ENCODE assay signal across 17 cellular contexts in the genomic region with DNA sequence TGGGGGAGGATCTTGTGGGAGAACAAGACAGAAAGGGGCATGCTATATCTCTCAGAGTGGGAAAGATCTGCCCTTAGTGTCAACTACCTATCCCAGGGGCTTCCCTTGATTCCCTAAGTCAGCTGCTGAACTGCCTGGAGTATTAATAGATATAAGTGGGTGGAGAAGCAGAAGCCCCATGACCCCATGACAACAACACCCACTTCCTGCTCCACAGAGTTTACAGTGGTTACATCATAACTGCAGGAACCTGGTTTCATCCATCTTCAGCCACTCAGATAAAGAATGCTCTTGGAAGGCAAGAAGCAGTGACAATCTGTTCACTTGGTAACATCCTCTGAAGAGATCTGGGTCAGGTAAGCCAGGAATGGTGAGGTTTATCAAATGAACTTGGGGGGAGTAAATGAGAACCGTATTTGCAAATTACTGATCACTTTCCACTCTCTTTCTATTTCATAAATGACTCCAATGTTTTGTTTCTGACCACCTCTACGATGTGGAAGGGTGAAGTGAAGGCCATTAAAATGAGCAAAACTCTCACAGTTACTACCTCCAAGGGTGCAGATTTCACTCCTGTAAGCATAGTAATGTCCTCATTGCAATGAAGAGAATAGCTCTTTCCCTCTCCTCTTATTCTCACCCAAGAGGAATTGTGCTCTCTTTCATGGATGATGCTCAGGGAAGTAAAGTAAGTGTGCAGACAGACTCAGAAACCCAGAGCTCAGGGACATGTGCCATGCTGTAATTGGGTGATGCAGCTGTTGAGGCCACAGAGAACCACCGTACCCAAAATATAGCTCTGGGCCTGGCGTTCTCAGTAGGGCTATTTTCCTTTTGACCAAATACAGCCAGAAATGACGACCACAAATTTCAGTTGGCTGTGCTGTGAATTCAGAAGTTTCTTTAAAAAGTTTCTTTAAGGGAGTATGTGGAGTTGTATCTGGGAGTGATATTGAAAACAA.
A peak's percentile ranks its signal among the peaks of the same experiment; 100 is the strongest.
DNase-seq lines count a peak whose midpoint lies in the region; ATAC-seq and TF ChIP-seq lines count a peak whose summit lies in the region.
"Had no signal": no experiment of that assay in that cellular context is flagged by ENCODE, and none has a peak within 500 bp of the region (broad histone marks: within the 10 kb centered on the region; RNA-seq: fewer than 3 reads in every experiment).

No MANE protein-coding gene starts in this region.

- TF ChIP-seq CTCF in CD14-positive monocyte (IDR thresholded peaks at IDR 0.05) (no peak), PC-9 (conservative IDR thresholded peaks at IDR 0.05) (no peak), foreskin fibroblast (IDR thresholded peaks at IDR 0.05; ENCODE audit: low read depth, low read length) (no peak), osteoblast (IDR thresholded peaks at IDR 0.05; ENCODE audit: extremely low read depth, low read depth, low read length) (no peak)

- H3K36me3 ChIP-seq in PC-9 (ENCODE audit: low read depth) (no peaks in the 10 kb centered on the region), osteoblast (ENCODE audit: insufficient read depth, low read length) (no peaks in the 10 kb centered on the region)
- H3K36me3 ChIP-seq: adrenal gland, neural progenitor cell had no signal

- peak; percentile 62 for DNase-seq in CD14-positive monocyte (ENCODE audit: low spot score)
- DNase-seq in Jurkat, Clone E6-1 (ENCODE audit: low read depth, low spot score), result peak; percentile 40
- DNase-seq in PC-9, result no peak
- DNase-seq in foreskin fibroblast, result peak; percentile 25 to 57
- DNase-seq in natural killer cell treated with Interleukin-12 subunit alpha and Interleukin-12 subunit beta and Interleukin-15 and Interleukin-18, amount 100 ng/mL, for 72 hours (ENCODE audit: low spot score), result no peak
- no peak for DNase-seq in activated CD4-positive, alpha-beta memory T cell treated with anti-CD3 and anti-CD28 coated beads, Interleukin-2, amount 10 ng/mL, durations not matched to agents 7 days and 5 days
- no peak for DNase-seq in iPS-NIHi11 (ENCODE audit: low spot score)
- no peak for DNase-seq in osteoblast (ENCODE audit: insufficient read length, low spot score, missing footprints)
- DNase-seq: activated B cell treated with CpG ODN at 0.5 μM for 24 hours; activated effector memory CD4-positive, alpha-beta T cell treated with Interleukin-2 at 50 U/mL for 16 hours; adrenal gland; immature natural killer cell; mesendoderm; stimulated activated CD4-positive, alpha-beta T cell treated with anti-CD3 and anti-CD28 coated beads, Interleukin-12 subunit alpha, Interleukin-12 subunit beta, amount 100 ng/mL, for 4 hours had no signal

- H3K4me1 Mint-ChIP-seq in CD14-positive monocyte, result peaks cover 47% of the 10 kb centered on the region
- H3K4me1 Mint-ChIP-seq in natural killer cell treated with Interleukin-12 subunit alpha and Interleukin-12 subunit beta and Interleukin-15 and Interleukin-18, amount 100 ng/mL, for 72 hours (ENCODE audit: low read depth in 2 of 2), result no peaks in the 10 kb centered on the region
- H3K4me1 Mint-ChIP-seq in activated CD4-positive, alpha-beta memory T cell treated with anti-CD3 and anti-CD28 coated beads, Interleukin-2, amount 10 ng/mL, durations not matched to agents 7 days and 5 days, result no peaks in the 10 kb centered on the region
- H3K4me1 Mint-ChIP-seq: immature natural killer cell had no signal

- H2AFZ ChIP-seq in PC-9 (0 out of 2 replicates have a peak overlapping the region, but pooled peaks have one; percentile 36), osteoblast (ENCODE audit: low read length) (no peak overlapping the region)
- H2AFZ ChIP-seq: neural progenitor cell had no signal

- ATAC-seq in natural killer cell treated with Interleukin-12 subunit alpha and Interleukin-12 subunit beta and Interleukin-15 and Interleukin-18, amount 100 ng/mL, for 72 hours, result no peak
- ATAC-seq: GM12878 had no signal

- H3K4me1 ChIP-seq in PC-9 (replicated peaks; ENCODE audit: insufficient read depth) (no peaks in the 10 kb centered on the region), osteoblast (ENCODE audit: insufficient read depth, low read length) (no peaks in the 10 kb centered on the region)
- H3K4me1 ChIP-seq: adrenal gland, neural progenitor cell had no signal

- POLR2A ChIA-PET in PC-9 (lab: Charles Lee; ENCODE audit: unreplicated experiment), result no interaction called here
- POLR2A ChIA-PET in activated CD4-positive, alpha-beta memory T cell treated with anti-CD3 and anti-CD28 coated beads, Interleukin-2, amount 10 ng/mL, durations not matched to agents 7 days and 5 days (lab: Charles Lee), result no interaction called here

- H4K20me1 ChIP-seq in PC-9 (ENCODE audit: insufficient read depth) (no peaks in the 10 kb centered on the region), osteoblast (ENCODE audit: insufficient read depth, low read length) (no peaks in the 10 kb centered on the region)

- no peaks in the 10 kb centered on the region for H3K9me3 ChIP-seq in PC-9 (ENCODE audit: insufficient read depth, low read depth)
- H3K9me3 ChIP-seq in osteoblast (ENCODE audit: low read depth, low read length), result no peaks in the 10 kb centered on the region
- H3K9me3 ChIP-seq: adrenal gland had no signal

- peaks cover 5 to 13% of the 10 kb centered on the region in 2 donors for H3K36me3 Mint-ChIP-seq in CD14-positive monocyte
- no peaks in the 10 kb centered on the region for H3K36me3 Mint-ChIP-seq in natural killer cell treated with Interleukin-12 subunit alpha and Interleukin-12 subunit beta and Interleukin-15 and Interleukin-18, amount 100 ng/mL, for 72 hours
- no peaks in the 10 kb centered on the region for H3K36me3 Mint-ChIP-seq in activated CD4-positive, alpha-beta memory T cell treated with anti-CD3 and anti-CD28 coated beads, Interleukin-2, amount 10 ng/mL, durations not matched to agents 7 days and 5 days (ENCODE audit: low read depth)
- H3K36me3 Mint-ChIP-seq: immature natural killer cell had no signal

- H3K27me3 ChIP-seq in PC-9 (ENCODE audit: insufficient read depth, low read depth) (no peaks in the 10 kb centered on the region), osteoblast (ENCODE audit: insufficient read depth, low read length) (no peaks in the 10 kb centered on the region)
- H3K27me3 ChIP-seq: adrenal gland, neural progenitor cell had no signal

- H3K4me3 ChIP-seq in Jurkat, Clone E6-1 (ENCODE audit: low read length), result no peak overlapping the region
- H3K4me3 ChIP-seq in PC-9, result no peak overlapping the region
- no peak overlapping the region for H3K4me3 ChIP-seq in foreskin fibroblast (ENCODE audit: low read depth in 1 of 2, low read length in 2 of 2)
- no peak overlapping the region for H3K4me3 ChIP-seq in osteoblast (ENCODE audit: insufficient read depth, low read length)
- H3K4me3 ChIP-seq: adrenal gland, GM12878, neural progenitor cell had no signal

- no TSS peak for BruUV-seq in PC-9 (replicated peaks; lab: Mats Ljungman, UMichigan)

- H3K27ac ChIP-seq in PC-9 (no peak overlapping the region), osteoblast (ENCODE audit: low read depth, low read length) (no peak overlapping the region)
- H3K27ac ChIP-seq: adrenal gland, neural progenitor cell had no signal

- CTCF ChIA-PET in PC-9 (lab: Charles Lee), result no interaction called here
- CTCF ChIA-PET in activated CD4-positive, alpha-beta memory T cell treated with anti-CD3 and anti-CD28 coated beads, Interleukin-2, amount 10 ng/mL, durations not matched to agents 7 days and 5 days (lab: Charles Lee), result no interaction called here

- H3K9me3 Mint-ChIP-seq in CD14-positive monocyte, result peaks cover 0 to 11% (median 0%) of the 10 kb centered on the region in 7 donors
- no peaks in the 10 kb centered on the region for H3K9me3 Mint-ChIP-seq in natural killer cell treated with Interleukin-12 subunit alpha and Interleukin-12 subunit beta and Interleukin-15 and Interleukin-18, amount 100 ng/mL, for 72 hours
- H3K9me3 Mint-ChIP-seq in activated CD4-positive, alpha-beta memory T cell treated with anti-CD3 and anti-CD28 coated beads, Interleukin-2, amount 10 ng/mL, durations not matched to agents 7 days and 5 days, result peaks cover 2% of the 10 kb centered on the region
- H3K9me3 Mint-ChIP-seq: activated B cell treated with CpG ODN at 0.5 μM for 24 hours; stimulated activated naive CD8-positive, alpha-beta T cell treated with anti-CD3 and anti-CD28 coated beads, Interleukin-15, Interleukin-2, amounts not matched to agents 100 ng/mL and 50 ng/mL, for 24 hours had no signal

- peak overlapping the region; percentile 81 to 91 (median 89) for H3K27ac Mint-ChIP-seq in CD14-positive monocyte
- no peak overlapping the region for H3K27ac Mint-ChIP-seq in natural killer cell treated with Interleukin-12 subunit alpha and Interleukin-12 subunit beta and Interleukin-15 and Interleukin-18, amount 100 ng/mL, for 72 hours
- H3K27ac Mint-ChIP-seq in activated CD4-positive, alpha-beta memory T cell treated with anti-CD3 and anti-CD28 coated beads, Interleukin-2, amount 10 ng/mL, durations not matched to agents 7 days and 5 days, result no peak overlapping the region
- H3K27ac Mint-ChIP-seq: activated B cell treated with CpG ODN at 0.5 μM for 24 hours; immature natural killer cell; neural progenitor cell; stimulated activated naive CD8-positive, alpha-beta T cell treated with anti-CD3 and anti-CD28 coated beads, Interleukin-15, Interleukin-2, amounts not matched to agents 100 ng/mL and 50 ng/mL, for 24 hours had no signal

- no peaks in the 10 kb centered on the region for H3F3A ChIP-seq in PC-9 (ENCODE audit: insufficient read depth, low read depth)

- peak overlapping the region in 1 of 2 donors; percentile 46 for H3K4me3 Mint-ChIP-seq in CD14-positive monocyte
- no peak overlapping the region for H3K4me3 Mint-ChIP-seq in natural killer cell treated with Interleukin-12 subunit alpha and Interleukin-12 subunit beta and Interleukin-15 and Interleukin-18, amount 100 ng/mL, for 72 hours
- no peak overlapping the region for H3K4me3 Mint-ChIP-seq in activated CD4-positive, alpha-beta memory T cell treated with anti-CD3 and anti-CD28 coated beads, Interleukin-2, amount 10 ng/mL, durations not matched to agents 7 days and 5 days
- H3K4me3 Mint-ChIP-seq: activated B cell treated with CpG ODN at 0.5 μM for 24 hours; immature natural killer cell; neural progenitor cell; stimulated activated naive CD8-positive, alpha-beta T cell treated with anti-CD3 and anti-CD28 coated beads, Interleukin-15, Interleukin-2, amounts not matched to agents 100 ng/mL and 50 ng/mL, for 24 hours had no signal

- no peak overlapping the region for H3K4me2 ChIP-seq in PC-9
- no peak overlapping the region for H3K4me2 ChIP-seq in osteoblast (ENCODE audit: insufficient read depth, low read length)
- H3K4me2 ChIP-seq: neural progenitor cell had no signal

- H3K27me3 Mint-ChIP-seq in CD14-positive monocyte (ENCODE audit: low read depth in 3 of 3), result peaks cover 0 to 3% (median 0%) of the 10 kb centered on the region in 3 donors
- H3K27me3 Mint-ChIP-seq in natural killer cell treated with Interleukin-12 subunit alpha and Interleukin-12 subunit beta and Interleukin-15 and Interleukin-18, amount 100 ng/mL, for 72 hours, result peaks cover 3 to 5% of the 10 kb centered on the region in 2 donors
- no peaks in the 10 kb centered on the region for H3K27me3 Mint-ChIP-seq in activated CD4-positive, alpha-beta memory T cell treated with anti-CD3 and anti-CD28 coated beads, Interleukin-2, amount 10 ng/mL, durations not matched to agents 7 days and 5 days
- H3K27me3 Mint-ChIP-seq: activated B cell treated with CpG ODN at 0.5 μM for 24 hours; stimulated activated naive CD8-positive, alpha-beta T cell treated with anti-CD3 and anti-CD28 coated beads, Interleukin-15, Interleukin-2, amounts not matched to agents 100 ng/mL and 50 ng/mL, for 24 hours had no signal

- intact Hi-C loops in CD14-positive monocyte (cut with micrococcal nuclease) (loop anchor here in 1 of 2 donors (2.0 kb wide), 1 partner anchor 43 kb away; no protein-coding TSS in a partner anchor), PC-9 (cut with micrococcal nuclease; ENCODE audit: unreplicated experiment) (no loop called here)

- H3K79me2 ChIP-seq in PC-9 (ENCODE audit: low read depth), result no peaks in the 10 kb centered on the region
- no peaks in the 10 kb centered on the region for H3K79me2 ChIP-seq in osteoblast (ENCODE audit: insufficient read depth, low read length)

- H3K9me2 ChIP-seq in PC-9 (ENCODE audit: insufficient read depth), result no peaks in the 10 kb centered on the region; the same call in 1 of the 2 replicates

Comparison
In these comparisons a context has a peak if more than half of its experiments do, and no peak if none do; other contexts are left out.
1. DNase-seq: peak in CD14-positive monocyte (single experiment), Jurkat, Clone E6-1 (single experiment) and foreskin fibroblast (2 of 2); none in PC-9 (0 of 2), natural killer cell treated with Interleukin-12 subunit alpha and Interleukin-12 subunit beta and Interleukin-15 and Interleukin-18, amount 100 ng/mL, for 72 hours (single experiment), activated CD4-positive, alpha-beta memory T cell treated with anti-CD3 and anti-CD28 coated beads, Interleukin-2, amount 10 ng/mL, durations not matched to agents 7 days and 5 days (single experiment), iPS-NIHi11 (single experiment) and osteoblast (single experiment).
2. H3K27ac Mint-ChIP-seq: peak in CD14-positive monocyte (7 of 7); none in natural killer cell treated with Interleukin-12 subunit alpha and Interleukin-12 subunit beta and Interleukin-15 and Interleukin-18, amount 100 ng/mL, for 72 hours (0 of 2) and activated CD4-positive, alpha-beta memory T cell treated with anti-CD3 and anti-CD28 coated beads, Interleukin-2, amount 10 ng/mL, durations not matched to agents 7 days and 5 days (single experiment).